Comparison of ENCODE assay signal across 33 cellular contexts in the genomic region with DNA sequence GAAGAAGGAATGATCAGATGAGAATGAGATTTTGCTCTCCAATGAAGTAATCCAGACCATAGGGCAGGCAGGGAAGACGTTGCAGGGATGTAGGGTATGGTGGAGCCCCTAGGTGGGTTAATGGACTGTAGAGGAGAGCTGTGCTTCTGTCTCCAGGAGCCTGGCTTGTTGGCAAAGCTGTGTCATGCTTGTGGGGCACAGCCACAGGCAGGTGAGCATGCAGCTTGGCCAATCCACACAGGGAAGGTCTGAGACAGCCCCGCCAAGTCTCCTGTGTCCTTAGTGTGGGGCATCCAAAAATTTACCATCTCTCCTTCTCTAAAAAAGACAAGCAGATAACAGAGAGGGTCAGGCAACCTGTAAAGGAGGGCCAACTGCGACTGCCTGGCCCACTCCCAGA.
"Had no signal": no experiment of that assay in that cellular context is flagged by ENCODE, and none has a peak within 500 bp of the region (broad histone marks: within the 10 kb centered on the region; RNA-seq: fewer than 3 reads in every experiment).

No MANE protein-coding gene starts in this region.

- H3K36me3 Mint-ChIP-seq: activated CD4-positive, alpha-beta memory T cell treated with anti-CD3 and anti-CD28 coated beads for 36 hours; activated naive CD4-positive, alpha-beta T cell treated with anti-CD3 and anti-CD28 coated beads, Interleukin-2, amount 50 U/mL, for 72 hours; activated naive CD8-positive, alpha-beta T cell treated with anti-CD3 and anti-CD28 coated beads for 36 hours; T-cell had no signal

- H3K4me1 ChIP-seq: adrenal gland, breast epithelium had no signal

- H3K9me3 ChIP-seq: adrenal gland, body of pancreas, breast epithelium had no signal

- H3K27me3 Mint-ChIP-seq: activated naive CD8-positive, alpha-beta T cell treated with anti-CD3 and anti-CD28 coated beads for 36 hours; activated T-helper 17 cell treated with anti-CD3 and anti-CD28 coated beads, Interleukin-2, amount 50 U/mL, for 72 hours; T-cell had no signal

- H3K27ac ChIP-seq: adrenal gland, body of pancreas, brain microvascular endothelial cell, breast epithelium, VCaP had no signal

- H3K27ac Mint-ChIP-seq: activated B cell treated with CpG ODN at 0.5 μM for 24 hours; activated CD4-positive, alpha-beta memory T cell treated with anti-CD3 and anti-CD28 coated beads for 36 hours; activated CD8-positive, alpha-beta T cell treated with anti-CD3 and anti-CD28 coated beads for 36 hours; activated naive CD4-positive, alpha-beta T cell treated with anti-CD3 and anti-CD28 coated beads for 36 hours; activated naive CD8-positive, alpha-beta T cell treated with anti-CD3 and anti-CD28 coated beads for 36 hours; activated T-cell treated with anti-CD3 and anti-CD28 coated beads, Interleukin-2, amount 50 U/mL, for 72 hours; activated T-helper 1 cell treated with anti-CD3 and anti-CD28 coated beads, Interleukin-12 subunit alpha, Interleukin-12 subunit beta, Interleukin-2, Interleukin-4 antibody, amounts not matched to agents 30 ng/mL and 10 ng/mL and 1 ng/mL, durations not matched to agents 14 hours and 24 hours and 36 hours; activated T-helper 17 cell treated with anti-CD3 and anti-CD28 coated beads, Interleukin-2, amount 50 U/mL, for 72 hours; T-cell; T-helper 2 cell treated with Interferon-gamma antibody and Interleukin-4, amounts not matched to agents 5 μg/mL and 100 μg/mL, for 36 hours had no signal

- H3K9me3 Mint-ChIP-seq: activated B cell treated with CpG ODN at 0.5 μM for 24 hours; activated CD4-positive, alpha-beta memory T cell treated with anti-CD3 and anti-CD28 coated beads for 36 hours; activated CD8-positive, alpha-beta T cell treated with anti-CD3 and anti-CD28 coated beads for 36 hours; activated naive CD4-positive, alpha-beta T cell treated with anti-CD3 and anti-CD28 coated beads for 36 hours; activated naive CD4-positive, alpha-beta T cell treated with anti-CD3 and anti-CD28 coated beads, Interleukin-2, amount 50 U/mL, for 72 hours; activated naive CD8-positive, alpha-beta T cell treated with anti-CD3 and anti-CD28 coated beads for 36 hours; activated T-cell treated with anti-CD3 and anti-CD28 coated beads, Interleukin-2, amount 50 U/mL, for 4 hours; activated T-cell treated with anti-CD3 and anti-CD28 coated beads, Interleukin-2, amount 50 U/mL, for 72 hours; activated T-helper 1 cell treated with anti-CD3 and anti-CD28 coated beads, Interleukin-12 subunit alpha, Interleukin-12 subunit beta, Interleukin-2, Interleukin-4 antibody, amounts not matched to agents 30 ng/mL and 10 ng/mL and 1 ng/mL, durations not matched to agents 14 hours and 24 hours and 36 hours; activated T-helper 17 cell treated with anti-CD3 and anti-CD28 coated beads, Interleukin-2, amount 50 U/mL, for 72 hours; T-cell; T-helper 2 cell treated with Interferon-gamma antibody and Interleukin-4, amounts not matched to agents 5 μg/mL and 100 μg/mL, for 36 hours had no signal

- ATAC-seq: activated CD8-positive, alpha-beta T cell treated with anti-CD3 and anti-CD28 coated beads for 36 hours; activated naive CD4-positive, alpha-beta T cell treated with anti-CD3 and anti-CD28 coated beads, Interleukin-2, amount 50 U/mL, for 72 hours; activated T-cell treated with anti-CD3 and anti-CD28 coated beads, Interleukin-2, amount 50 U/mL, for 4 hours; activated T-cell treated with anti-CD3 and anti-CD28 coated beads, Interleukin-2, amount 50 U/mL, for 72 hours; activated T-helper 17 cell treated with anti-CD3 and anti-CD28 coated beads, Interleukin-2, amount 50 U/mL, for 72 hours; body of pancreas; T-cell had no signal

- H3K4me1 Mint-ChIP-seq: activated B cell treated with CpG ODN at 0.5 μM for 24 hours; activated naive CD8-positive, alpha-beta T cell treated with anti-CD3 and anti-CD28 coated beads for 36 hours; activated T-helper 17 cell treated with anti-CD3 and anti-CD28 coated beads, Interleukin-2, amount 50 U/mL, for 72 hours; T-cell had no signal

- DNase-seq: activated B cell treated with CpG ODN at 0.5 μM for 24 hours; activated CD4-positive, alpha-beta memory T cell treated with anti-CD3 and anti-CD28 coated beads for 36 hours; activated CD4-positive, alpha-beta T cell treated with anti-CD3 and anti-CD28 coated beads for 4 hours; activated CD4-positive, alpha-beta T cell treated with anti-CD3 and anti-CD28 coated beads, Interleukin-2, amount 50 U/mL, for 1 hour; activated CD4-positive, alpha-beta T cell treated with anti-CD3 and anti-CD28 coated beads, Interleukin-2, amount 50 U/mL, for 4 hours; activated CD4-positive, CD25-positive, alpha-beta regulatory T cell treated with anti-CD3 and anti-CD28 coated beads, Interleukin-2, amount 50 U/mL, for 72 hours; activated CD8-positive, alpha-beta memory T cell treated with anti-CD3 and anti-CD28 coated beads, Interleukin-2, amount 50 U/mL, for 4 hours; activated CD8-positive, alpha-beta T cell treated with anti-CD3 and anti-CD28 coated beads for 36 hours; activated effector memory CD4-positive, alpha-beta T cell treated with anti-CD3 and anti-CD28 coated beads, Interleukin-2, amount 50 U/mL, for 16 hours; activated gamma-delta T cell treated with Interleukin-2 at 50 U/mL for 16 hours; activated naive CD4-positive, alpha-beta T cell; activated naive CD4-positive, alpha-beta T cell treated with anti-CD3 and anti-CD28 coated beads for 36 hours; activated naive CD4-positive, alpha-beta T cell treated with anti-CD3 and anti-CD28 coated beads, Interleukin-2, amount 50 U/mL, for 16 hours; activated naive CD8-positive, alpha-beta T cell treated with anti-CD3 and anti-CD28 coated beads for 36 hours; activated T-cell treated with anti-CD3 and anti-CD28 coated beads for 4 hours; activated T-cell treated with anti-CD3 and anti-CD28 coated beads, Interleukin-2, amount 50 U/mL, for 1 hour; activated T-cell treated with anti-CD3 and anti-CD28 coated beads, Interleukin-2, amount 50 U/mL, for 4 hours; activated T-cell treated with anti-CD3 and anti-CD28 coated beads, Interleukin-2, amount 50 U/mL, for 72 hours; adrenal gland; amniotic stem cell; aorta; body of pancreas; brain microvascular endothelial cell; central memory CD4-positive, alpha-beta T cell; T-cell; T-helper 2 cell; T-helper 9 cell had no signal

- H3K27me3 ChIP-seq: adrenal gland, body of pancreas, brain microvascular endothelial cell, breast epithelium had no signal

- H3K4me3 ChIP-seq: adrenal gland, body of pancreas, breast epithelium had no signal

- H3K4me3 Mint-ChIP-seq: activated B cell treated with CpG ODN at 0.5 μM for 24 hours; activated CD4-positive, alpha-beta memory T cell treated with anti-CD3 and anti-CD28 coated beads for 36 hours; activated CD8-positive, alpha-beta T cell treated with anti-CD3 and anti-CD28 coated beads for 36 hours; activated naive CD4-positive, alpha-beta T cell treated with anti-CD3 and anti-CD28 coated beads for 36 hours; activated naive CD8-positive, alpha-beta T cell treated with anti-CD3 and anti-CD28 coated beads for 36 hours; activated T-cell treated with anti-CD3 and anti-CD28 coated beads, Interleukin-2, amount 50 U/mL, for 4 hours; activated T-cell treated with anti-CD3 and anti-CD28 coated beads, Interleukin-2, amount 50 U/mL, for 72 hours; activated T-helper 1 cell treated with anti-CD3 and anti-CD28 coated beads, Interleukin-12 subunit alpha, Interleukin-12 subunit beta, Interleukin-2, Interleukin-4 antibody, amounts not matched to agents 30 ng/mL and 10 ng/mL and 1 ng/mL, durations not matched to agents 14 hours and 24 hours and 36 hours; activated T-helper 17 cell treated with anti-CD3 and anti-CD28 coated beads, Interleukin-2, amount 50 U/mL, for 72 hours; T-cell; T-helper 2 cell treated with Interferon-gamma antibody and Interleukin-4, amounts not matched to agents 5 μg/mL and 100 μg/mL, for 36 hours had no signal

- H3K36me3 ChIP-seq: adrenal gland, brain microvascular endothelial cell, breast epithelium had no signal
